In the genomic region with DNA sequence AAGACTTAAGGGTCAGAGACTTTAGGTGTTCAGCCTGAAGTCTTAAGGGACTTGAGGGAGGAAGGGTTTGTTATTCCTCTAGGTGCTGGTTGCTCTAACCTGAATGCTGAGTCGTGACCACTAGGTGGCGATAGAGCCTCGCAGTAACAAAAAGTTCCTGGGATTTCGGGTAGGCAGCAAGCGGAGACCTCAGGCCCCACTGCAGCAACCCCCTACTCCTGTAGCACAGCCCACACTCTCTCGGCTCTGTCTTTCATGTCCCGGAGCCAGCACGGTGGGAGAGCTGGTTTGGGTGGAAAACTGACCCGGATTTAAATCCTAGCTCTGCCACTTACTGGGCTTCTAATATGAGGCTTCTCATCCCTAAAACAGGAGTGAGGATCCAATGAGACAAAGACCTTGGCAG, we compare ENCODE assay signal across 1 cellular context.
TF ChIP-seq lines count a peak whose summit lies in the region.

No MANE protein-coding gene starts in this region.

TF ChIP-seq in HepG2, 621 proteins besides CTCF, POLR2A, EP300 and RAD21 (continued from another document):
- TF ChIP-seq, protein P1, sequence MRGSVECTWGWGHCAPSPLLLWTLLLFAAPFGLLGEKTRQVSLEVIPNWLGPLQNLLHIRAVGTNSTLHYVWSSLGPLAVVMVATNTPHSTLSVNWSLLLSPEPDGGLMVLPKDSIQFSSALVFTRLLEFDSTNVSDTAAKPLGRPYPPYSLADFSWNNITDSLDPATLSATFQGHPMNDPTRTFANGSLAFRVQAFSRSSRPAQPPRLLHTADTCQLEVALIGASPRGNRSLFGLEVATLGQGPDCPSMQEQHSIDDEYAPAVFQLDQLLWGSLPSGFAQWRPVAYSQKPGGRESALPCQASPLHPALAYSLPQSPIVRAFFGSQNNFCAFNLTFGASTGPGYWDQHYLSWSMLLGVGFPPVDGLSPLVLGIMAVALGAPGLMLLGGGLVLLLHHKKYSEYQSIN (CRISPR knock-in tag; IDR thresholded peaks at IDR 0.05; ENCODE audit: borderline replicate concordance) = no peak
